Comparison of ENCODE assay signal across 1 cellular context in the genomic region with DNA sequence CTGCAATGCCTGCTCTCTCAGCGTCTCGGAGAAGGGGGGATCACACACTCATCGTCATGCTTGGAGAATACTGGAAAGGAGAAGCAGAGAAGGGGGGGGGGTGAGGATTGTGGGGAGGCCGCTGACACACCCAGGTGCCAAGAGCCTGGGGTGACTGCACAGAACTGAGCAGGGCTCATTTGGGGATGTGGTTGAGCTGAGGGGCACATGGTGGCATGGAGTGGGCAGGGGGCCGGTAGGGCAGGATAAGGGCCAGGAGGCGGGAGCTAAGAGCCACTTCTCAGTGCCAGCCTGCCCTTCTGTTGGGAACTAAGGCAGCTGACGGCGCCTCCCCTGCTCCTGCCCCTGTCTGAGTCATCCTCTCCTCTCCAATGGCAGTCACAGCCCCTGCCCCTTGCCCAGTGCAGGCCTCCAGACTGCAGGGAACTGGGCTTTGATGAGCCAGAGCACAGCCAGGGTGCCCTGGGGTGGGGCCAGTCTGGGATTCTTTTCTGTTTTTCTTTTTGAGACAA.
TF ChIP-seq lines count a peak whose summit lies in the region.

No MANE protein-coding gene starts in this region.

TF ChIP-seq in GM12878, 131 proteins besides CTCF, POLR2A, EP300 and RAD21:
- TF ChIP-seq MTA3 (IDR thresholded peaks at IDR 0.05; ENCODE audit: borderline replicate concordance, low read length) (no peak), ZNF217 (IDR thresholded peaks at IDR 0.05) (no peak), GATAD2B (conservative IDR thresholded peaks at IDR 0.05; ENCODE audit: low read depth) (no peak), MYC (IDR thresholded peaks at IDR 0.05; ENCODE audit: insufficient read depth, insufficient read length, insufficient replicate concordance, low read length, severe bottlenecking) (no peak)
- TF ChIP-seq, protein P1, sequence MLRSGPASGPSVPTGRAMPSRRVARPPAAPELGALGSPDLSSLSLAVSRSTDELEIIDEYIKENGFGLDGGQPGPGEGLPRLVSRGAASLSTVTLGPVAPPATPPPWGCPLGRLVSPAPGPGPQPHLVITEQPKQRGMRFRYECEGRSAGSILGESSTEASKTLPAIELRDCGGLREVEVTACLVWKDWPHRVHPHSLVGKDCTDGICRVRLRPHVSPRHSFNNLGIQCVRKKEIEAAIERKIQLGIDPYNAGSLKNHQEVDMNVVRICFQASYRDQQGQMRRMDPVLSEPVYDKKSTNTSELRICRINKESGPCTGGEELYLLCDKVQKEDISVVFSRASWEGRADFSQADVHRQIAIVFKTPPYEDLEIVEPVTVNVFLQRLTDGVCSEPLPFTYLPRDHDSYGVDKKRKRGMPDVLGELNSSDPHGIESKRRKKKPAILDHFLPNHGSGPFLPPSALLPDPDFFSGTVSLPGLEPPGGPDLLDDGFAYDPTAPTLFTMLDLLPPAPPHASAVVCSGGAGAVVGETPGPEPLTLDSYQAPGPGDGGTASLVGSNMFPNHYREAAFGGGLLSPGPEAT (IDR thresholded peaks at IDR 0.05; ENCODE audit: low read depth): no peak
